In the genomic region with DNA sequence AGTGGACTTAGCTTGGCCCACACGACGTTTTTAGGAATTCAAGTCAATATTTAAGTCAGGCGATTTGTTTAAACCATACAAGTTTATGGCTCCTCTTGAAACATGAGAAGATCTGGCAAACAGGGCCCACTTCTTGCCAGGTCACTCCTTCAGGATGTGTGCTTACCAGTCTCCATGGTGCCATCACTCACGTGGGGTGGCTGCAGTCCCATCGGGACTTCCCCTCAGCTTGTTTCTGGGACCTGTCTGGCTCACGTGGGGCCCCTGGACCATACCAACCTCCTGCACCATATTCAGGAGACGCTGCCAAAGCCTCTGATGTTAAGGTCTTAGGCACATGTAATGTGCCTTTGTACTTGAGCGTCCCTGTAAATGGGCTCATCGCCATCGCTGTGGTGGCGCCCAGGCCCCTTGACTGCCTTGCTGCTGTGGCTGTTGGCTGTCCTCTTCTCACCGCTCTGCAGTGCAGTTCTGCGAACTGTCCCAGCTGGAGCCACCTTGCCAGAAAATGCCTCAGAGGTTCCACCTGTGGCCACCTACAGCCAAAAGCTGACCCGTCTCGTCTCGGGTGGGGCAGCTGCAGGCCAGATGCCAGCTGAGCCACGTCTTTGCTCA, we compare ENCODE assay signal across 1 cellular context.
TF ChIP-seq lines count a peak whose summit lies in the region.

No MANE protein-coding gene starts in this region.

TF ChIP-seq in K562, 482 proteins besides CTCF, POLR2A, EP300 and RAD21:
- TF ChIP-seq ZNF3 (CRISPR knock-in tag; IDR thresholded peaks at IDR 0.05) (no peak), EHMT2 (IDR thresholded peaks at IDR 0.05) (no peak), POLR2G (IDR thresholded peaks at IDR 0.05; ENCODE audit: low read depth, low read length) (0 out of 2 replicates have a peak, but pooled peaks have one; percentile 22), FOS (IDR thresholded peaks at IDR 0.05; ENCODE audit: extremely low read depth, insufficient read length) (no peak)
- TF ChIP-seq, protein P1, sequence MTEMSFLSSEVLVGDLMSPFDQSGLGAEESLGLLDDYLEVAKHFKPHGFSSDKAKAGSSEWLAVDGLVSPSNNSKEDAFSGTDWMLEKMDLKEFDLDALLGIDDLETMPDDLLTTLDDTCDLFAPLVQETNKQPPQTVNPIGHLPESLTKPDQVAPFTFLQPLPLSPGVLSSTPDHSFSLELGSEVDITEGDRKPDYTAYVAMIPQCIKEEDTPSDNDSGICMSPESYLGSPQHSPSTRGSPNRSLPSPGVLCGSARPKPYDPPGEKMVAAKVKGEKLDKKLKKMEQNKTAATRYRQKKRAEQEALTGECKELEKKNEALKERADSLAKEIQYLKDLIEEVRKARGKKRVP (CRISPR knock-in tag; IDR thresholded peaks at IDR 0.05), result no peak
